ENCODE assay signal across 15 cellular contexts in genomic region chr17:46108120-46108519, GRCh38.
DNase-seq lines count a peak whose midpoint lies in the region; ATAC-seq and TF ChIP-seq lines count a peak whose summit lies in the region.
"Had no signal": no experiment of that assay in that cellular context is flagged by ENCODE, and none has a peak within 500 bp of the region (broad histone marks: within the 10 kb centered on the region; RNA-seq: fewer than 3 reads in every experiment).

No MANE protein-coding gene starts in this region.

- DNase-seq in T47D (ENCODE audit: low read depth in 1 of 2, low spot score in 1 of 2) (peak; percentile 44 to 54), breast epithelium (ENCODE audit: low spot score in 2 of 2) (no peak), iPS-NIHi7 (ENCODE audit: extremely low spot score) (peak; percentile 19), spleen (no peak), NCI-H748 treated with DMSO at 0.1 percent for 48 hours (lab: John Stamatoyannopoulos, UW) (no peak)
- DNase-seq in activated naive CD8-positive, alpha-beta T cell treated with anti-CD3 and anti-CD28 coated beads for 36 hours: no peak
- no peak for DNase-seq in stimulated activated effector memory CD8-positive, alpha-beta T cell treated with anti-CD3 and anti-CD28 coated beads, Interleukin-12 subunit alpha, Interleukin-12 subunit beta, amount 100 ng/mL, for 72 hours (ENCODE audit: low spot score in 2 of 2)
- DNase-seq: amygdala, GM23248, lower lobe of right lung, NCI-H1092 treated with DMSO at 0.1 percent for 48 hours, NCI-H446 treated with DMSO at 0.1 percent for 48 hours, posterior cingulate gyrus, T1000 had no signal

- H3K4me3 Mint-ChIP-seq in activated naive CD8-positive, alpha-beta T cell treated with anti-CD3 and anti-CD28 coated beads for 36 hours: no peak overlapping the region
- no peak overlapping the region for H3K4me3 Mint-ChIP-seq in stimulated activated effector memory CD8-positive, alpha-beta T cell treated with anti-CD3 and anti-CD28 coated beads, Interleukin-12 subunit alpha, Interleukin-12 subunit beta, amount 100 ng/mL, for 72 hours

- H3K4me1 Mint-ChIP-seq in activated naive CD8-positive, alpha-beta T cell treated with anti-CD3 and anti-CD28 coated beads for 36 hours: peaks cover 56% of the 10 kb centered on the region
- peaks cover 72% of the 10 kb centered on the region for H3K4me1 Mint-ChIP-seq in stimulated activated effector memory CD8-positive, alpha-beta T cell treated with anti-CD3 and anti-CD28 coated beads, Interleukin-12 subunit alpha, Interleukin-12 subunit beta, amount 100 ng/mL, for 72 hours

- in situ Hi-C loops in T47D (cut with HindIII; ENCODE audit: low pct_unique_long_range_greater_than_20kb, low sequenced_read_pairs): no loop called here

- ATAC-seq in stimulated activated effector memory CD8-positive, alpha-beta T cell treated with anti-CD3 and anti-CD28 coated beads, Interleukin-12 subunit alpha, Interleukin-12 subunit beta, amount 100 ng/mL, for 72 hours: no peak
- ATAC-seq in HG03354 (IDR thresholded peaks at IDR 0.05; ENCODE audit: poor library complexity, severe bottlenecking, unreplicated experiment): no peak

- H3K36me3 ChIP-seq in breast epithelium (no peaks in the 10 kb centered on the region), spleen (peaks cover 0 to 6% (median 0%) of the 10 kb centered on the region in 6 donors)
- H3K36me3 ChIP-seq: lower lobe of right lung had no signal

- no peak for TF ChIP-seq POLR2A in breast epithelium (IDR thresholded peaks at IDR 0.05)
- no peak for TF ChIP-seq POLR2A in spleen (IDR thresholded peaks at IDR 0.05)

- H3K4me3 ChIP-seq in breast epithelium (no peak overlapping the region), spleen (no peak overlapping the region)
- H3K4me3 ChIP-seq: GM23248, lower lobe of right lung had no signal

- H3K36me3 Mint-ChIP-seq in activated naive CD8-positive, alpha-beta T cell treated with anti-CD3 and anti-CD28 coated beads for 36 hours: peaks cover 16% of the 10 kb centered on the region
- no peaks in the 10 kb centered on the region for H3K36me3 Mint-ChIP-seq in stimulated activated effector memory CD8-positive, alpha-beta T cell treated with anti-CD3 and anti-CD28 coated beads, Interleukin-12 subunit alpha, Interleukin-12 subunit beta, amount 100 ng/mL, for 72 hours

- H3K27ac ChIP-seq in breast epithelium (peak overlapping the region in 1 of 2 donors; percentile 33), spleen (peak overlapping the region in 4 of 8 donors; percentile 2 to 56 (median 38))
- H3K27ac ChIP-seq: GM23248, lower lobe of right lung had no signal

- no peaks in the 10 kb centered on the region for H3K27me3 ChIP-seq in breast epithelium
- no peaks in the 10 kb centered on the region for H3K27me3 ChIP-seq in spleen (replicated peaks in 1 of 7)

- H3K27me3 Mint-ChIP-seq in activated naive CD8-positive, alpha-beta T cell treated with anti-CD3 and anti-CD28 coated beads for 36 hours: no peaks in the 10 kb centered on the region

- H3K27ac Mint-ChIP-seq in activated naive CD8-positive, alpha-beta T cell treated with anti-CD3 and anti-CD28 coated beads for 36 hours: peak overlapping the region; percentile 44
- H3K27ac Mint-ChIP-seq in stimulated activated effector memory CD8-positive, alpha-beta T cell treated with anti-CD3 and anti-CD28 coated beads, Interleukin-12 subunit alpha, Interleukin-12 subunit beta, amount 100 ng/mL, for 72 hours: peak overlapping the region; percentile 19

- peaks cover 2% of the 10 kb centered on the region for H3K9me3 Mint-ChIP-seq in activated naive CD8-positive, alpha-beta T cell treated with anti-CD3 and anti-CD28 coated beads for 36 hours
- no peaks in the 10 kb centered on the region for H3K9me3 Mint-ChIP-seq in stimulated activated effector memory CD8-positive, alpha-beta T cell treated with anti-CD3 and anti-CD28 coated beads, Interleukin-12 subunit alpha, Interleukin-12 subunit beta, amount 100 ng/mL, for 72 hours

- no peaks in the 10 kb centered on the region for H3K9me3 ChIP-seq in breast epithelium
- no peaks in the 10 kb centered on the region for H3K9me3 ChIP-seq in spleen
- H3K9me3 ChIP-seq: lower lobe of right lung had no signal

- WGBS in spleen, 5 donors: 63 to 81% (median 73%) methylated on average over 2 of the region's 2 CpGs

- peaks cover 0 to 23% of the 10 kb centered on the region in 2 donors for H3K4me1 ChIP-seq in breast epithelium
- peaks cover 27 to 93% (median 76%) of the 10 kb centered on the region in 6 donors for H3K4me1 ChIP-seq in spleen

- intact Hi-C loops in breast epithelium (cut with DNase I; ENCODE audit: low total_unique reads) (no loop called here), spleen (cut with DNase I; ENCODE audit: low total_unique reads) (no loop called here)

- TF ChIP-seq CTCF in breast epithelium (IDR thresholded peaks at IDR 0.05) (no peak), spleen (IDR thresholded peaks at IDR 0.05 in 8 of 11, conservative IDR thresholded peaks at IDR 0.05 in 3 of 11) (no peak)

Comparison
In these comparisons a context has a peak if more than half of its experiments do, and no peak if none do; other contexts are left out.
1. DNase-seq: peak in T47D (2 of 2) and iPS-NIHi7 (single experiment); none in breast epithelium (0 of 2), activated naive CD8-positive, alpha-beta T cell treated with anti-CD3 and anti-CD28 coated beads for 36 hours (single experiment), stimulated activated effector memory CD8-positive, alpha-beta T cell treated with anti-CD3 and anti-CD28 coated beads, Interleukin-12 subunit alpha, Interleukin-12 subunit beta, amount 100 ng/mL, for 72 hours (0 of 2), spleen (single experiment) and NCI-H748 treated with DMSO at 0.1 percent for 48 hours (single experiment).